Comparison of ENCODE assay signal across 21 cellular contexts in genomic region chr3:194555175-194556062, GRCh38.
DNase-seq lines count a peak whose midpoint lies in the region; ATAC-seq and TF ChIP-seq lines count a peak whose summit lies in the region.
"Had no signal": no experiment of that assay in that cellular context is flagged by ENCODE, and none has a peak within 500 bp of the region (broad histone marks: within the 10 kb centered on the region; RNA-seq: fewer than 3 reads in every experiment).

No MANE protein-coding gene starts in this region.

- H3K4me1 ChIP-seq in Loucy (ENCODE audit: insufficient read depth, low read length, poor library complexity, severe bottlenecking): no peaks in the 10 kb centered on the region
- H3K4me1 ChIP-seq in heart left ventricle: peaks cover 0 to 28% (median 12%) of the 10 kb centered on the region in 12 donors
- H3K4me1 ChIP-seq: lower lobe of right lung, prostate gland had no signal

- peak overlapping the region; percentile 55; the same call in 1 of the 2 replicates for H3K27ac ChIP-seq in RWPE1
- H3K27ac ChIP-seq in heart left ventricle: peak overlapping the region in 5 of 12 donors; percentile 23 to 82 (median 40)
- no peak overlapping the region for H3K27ac ChIP-seq in caudate nucleus (ENCODE audit: low read depth, low read length)
- H3K27ac ChIP-seq: lower lobe of right lung, prostate gland, upper lobe of left lung, WERI-Rb-1 had no signal

- WGBS in heart left ventricle, 4 donors: 72 to 88% (median 79%) methylated on average over 15 of the region's 15 CpGs

- H4K20me1 ChIP-seq in Loucy (ENCODE audit: insufficient read depth, low read length, poor library complexity, severe bottlenecking): no peaks in the 10 kb centered on the region

- H3K4me3 ChIP-seq in Loucy (ENCODE audit: low read length, poor library complexity, severe bottlenecking) (no peak overlapping the region), heart left ventricle (no peak overlapping the region)
- H3K4me3 ChIP-seq: prostate gland had no signal

- no peaks in the 10 kb centered on the region for H3K79me2 ChIP-seq in Loucy (ENCODE audit: insufficient read depth, low read length)

- peak overlapping the region; percentile 31; the same call in 1 of the 2 replicates for H2AFZ ChIP-seq in Loucy (ENCODE audit: low read length)

- no peaks in the 10 kb centered on the region for H3F3A ChIP-seq in Loucy (ENCODE audit: low read depth)

- TF ChIP-seq CTCF in Loucy (conservative IDR thresholded peaks at IDR 0.05; ENCODE audit: low read length) (no peak), RWPE1 (conservative IDR thresholded peaks at IDR 0.05; ENCODE audit: low read depth) (no peak), heart left ventricle (IDR thresholded peaks at IDR 0.05) (no peak), natural killer cell (IDR thresholded peaks at IDR 0.05) (no peak)

- H3K4me3 Mint-ChIP-seq in stimulated activated memory B cell treated with anti-CD40 and anti-IgM and Interleukin-4, amounts not matched to agents 10 μg/mL and 1 μg/mL and 100 μg/mL, for 72 hours: no peak overlapping the region
- H3K4me3 Mint-ChIP-seq in natural killer cell: no peak overlapping the region

- H3K9ac ChIP-seq in Loucy (ENCODE audit: low read depth, low read length, poor library complexity, severe bottlenecking): no peak overlapping the region

- no peak for TF ChIP-seq POLR2A in heart left ventricle (IDR thresholded peaks at IDR 0.05)

- no peaks in the 10 kb centered on the region for H3K27me3 ChIP-seq in Loucy (ENCODE audit: insufficient read depth, low read length, poor library complexity, severe bottlenecking)
- H3K27me3 ChIP-seq in heart left ventricle: no peaks in the 10 kb centered on the region
- H3K27me3 ChIP-seq: upper lobe of left lung had no signal

- no peaks in the 10 kb centered on the region for H3K9me2 ChIP-seq in Loucy (replicated peaks; ENCODE audit: low read depth, low read length)

- H3K27ac Mint-ChIP-seq in stimulated activated memory B cell treated with anti-CD40 and anti-IgM and Interleukin-4, amounts not matched to agents 10 μg/mL and 1 μg/mL and 100 μg/mL, for 72 hours: peak overlapping the region; percentile 7
- H3K27ac Mint-ChIP-seq in natural killer cell: no peak overlapping the region

- CTCF ChIA-PET in RWPE1 (lab: Yijun Ruan, JAX): interaction anchor here (0.6 kb wide), 1 partner anchor 16 kb away, joined by 3 read pairs; no protein-coding TSS in a partner anchor
- CTCF ChIA-PET in HEK293T (lab: Yijun Ruan, JAX): no interaction called here

- H3K9me3 Mint-ChIP-seq in stimulated activated memory B cell treated with anti-CD40 and anti-IgM and Interleukin-4, amounts not matched to agents 10 μg/mL and 1 μg/mL and 100 μg/mL, for 72 hours: no peaks in the 10 kb centered on the region
- H3K9me3 Mint-ChIP-seq in natural killer cell: no peaks in the 10 kb centered on the region
- H3K9me3 Mint-ChIP-seq: activated CD4-positive, alpha-beta memory T cell treated with anti-CD3 and anti-CD28 coated beads for 36 hours; stimulated activated effector memory CD8-positive, alpha-beta T cell treated with anti-CD3 and anti-CD28 coated beads, Interleukin-12 subunit alpha, Interleukin-12 subunit beta, amount 100 ng/mL, for 72 hours had no signal

- POLR2A ChIA-PET in RWPE1 (lab: Yijun Ruan, JAX; ENCODE audit: low non-redundant PET): no interaction called here
- POLR2A ChIA-PET in HEK293T (lab: Yijun Ruan, JAX): no interaction called here

- no peaks in the 10 kb centered on the region for H3K36me3 ChIP-seq in Loucy (ENCODE audit: insufficient read depth, low read length)
- H3K36me3 ChIP-seq in heart left ventricle: no peaks in the 10 kb centered on the region
- H3K36me3 ChIP-seq: lower lobe of right lung, prostate gland, upper lobe of left lung, WERI-Rb-1 had no signal

- no peaks in the 10 kb centered on the region for H3K27me3 Mint-ChIP-seq in stimulated activated memory B cell treated with anti-CD40 and anti-IgM and Interleukin-4, amounts not matched to agents 10 μg/mL and 1 μg/mL and 100 μg/mL, for 72 hours
- H3K27me3 Mint-ChIP-seq in natural killer cell (ENCODE audit: low read depth in 2 of 2): no peaks in the 10 kb centered on the region
- H3K27me3 Mint-ChIP-seq: activated CD4-positive, alpha-beta memory T cell treated with anti-CD3 and anti-CD28 coated beads for 36 hours had no signal

- no peak overlapping the region for H3K4me2 ChIP-seq in Loucy (ENCODE audit: low read depth, low read length, poor library complexity, severe bottlenecking)

- H3K36me3 Mint-ChIP-seq in stimulated activated memory B cell treated with anti-CD40 and anti-IgM and Interleukin-4, amounts not matched to agents 10 μg/mL and 1 μg/mL and 100 μg/mL, for 72 hours: no peaks in the 10 kb centered on the region
- H3K36me3 Mint-ChIP-seq in natural killer cell: no peaks in the 10 kb centered on the region
- H3K36me3 Mint-ChIP-seq: activated CD4-positive, alpha-beta memory T cell treated with anti-CD3 and anti-CD28 coated beads for 36 hours; stimulated activated effector memory CD8-positive, alpha-beta T cell treated with anti-CD3 and anti-CD28 coated beads, Interleukin-12 subunit alpha, Interleukin-12 subunit beta, amount 100 ng/mL, for 72 hours had no signal

- DNase-seq in RWPE1 (ENCODE audit: low spot score): no peak
- no peak for DNase-seq in heart left ventricle
- DNase-seq in caudate nucleus (lab: John Stamatoyannopoulos, UW): no peak
- no peak for DNase-seq in HEK293T (ENCODE audit: extremely low spot score)
- DNase-seq in natural killer cell: no peak
- DNase-seq: activated naive CD4-positive, alpha-beta T cell treated with anti-CD3 and anti-CD28 coated beads, Interleukin-2, amount 50 U/mL, for 16 hours; activated T-cell treated with anti-CD3 and anti-CD28 coated beads, Interleukin-2, amount 50 U/mL, for 1 hour; C1 segment of cervical spinal cord; DMS53; HCEC 1CT; lower lobe of right lung; NCI-H2029; stimulated activated CD4-positive, alpha-beta T cell treated with anti-CD3 and anti-CD28 coated beads, Interleukin-12 subunit alpha, Interleukin-12 subunit beta, amount 100 ng/mL, for 4 hours; upper lobe of left lung; WERI-Rb-1 had no signal

- intact Hi-C loops in heart left ventricle (cut with DNase I): no loop called here
- intact Hi-C loops in natural killer cell (cut with micrococcal nuclease): no loop called here

- H3K9me3 ChIP-seq in Loucy (ENCODE audit: insufficient read depth, low read depth, low read length): no peaks in the 10 kb centered on the region
- no peaks in the 10 kb centered on the region for H3K9me3 ChIP-seq in heart left ventricle
- H3K9me3 ChIP-seq: lower lobe of right lung, prostate gland, upper lobe of left lung had no signal

- H3K4me1 Mint-ChIP-seq in stimulated activated memory B cell treated with anti-CD40 and anti-IgM and Interleukin-4, amounts not matched to agents 10 μg/mL and 1 μg/mL and 100 μg/mL, for 72 hours: peaks cover 10% of the 10 kb centered on the region
- peaks cover 5 to 7% of the 10 kb centered on the region in 2 donors for H3K4me1 Mint-ChIP-seq in natural killer cell

- ATAC-seq in heart left ventricle (peak in 3 of 4 donors; percentile 7 to 51 (median 35)), HG03196 (IDR thresholded peaks at IDR 0.05; ENCODE audit: unreplicated experiment) (no peak), natural killer cell (no peak)
- no peak for ATAC-seq in stimulated activated memory B cell treated with anti-CD40 and anti-IgM and Interleukin-4, amounts not matched to agents 10 μg/mL and 1 μg/mL and 100 μg/mL, for 72 hours

TF ChIP-seq in HEK293T, 16 proteins besides CTCF, POLR2A, EP300 and RAD21:
- TF ChIP-seq CTBP1 (IDR thresholded peaks at IDR 0.05; ENCODE audit: borderline replicate concordance) (no peak), FOXK2 (IDR thresholded peaks at IDR 0.05) (no peak), ELF4 (IDR thresholded peaks at IDR 0.05) (no peak), HDGF (IDR thresholded peaks at IDR 0.05; ENCODE audit: borderline replicate concordance) (no peak), BHLHE40 (IDR thresholded peaks at IDR 0.05; ENCODE audit: borderline replicate concordance) (no peak), SUZ12 (IDR thresholded peaks at IDR 0.05) (no peak), ZNF384 (IDR thresholded peaks at IDR 0.05) (no peak), FOXA1 (IDR thresholded peaks at IDR 0.05) (no peak), LEF1 (IDR thresholded peaks at IDR 0.05; ENCODE audit: borderline replicate concordance) (no peak), FOXM1 (IDR thresholded peaks at IDR 0.05; ENCODE audit: borderline replicate concordance) (no peak), ARNT (IDR thresholded peaks at IDR 0.05) (no peak)

Comparison
In these comparisons a context has a peak if more than half of its experiments do, and no peak if none do; other contexts are left out.
1. ATAC-seq: peak in heart left ventricle (3 of 4); none in stimulated activated memory B cell treated with anti-CD40 and anti-IgM and Interleukin-4, amounts not matched to agents 10 μg/mL and 1 μg/mL and 100 μg/mL, for 72 hours (single experiment), HG03196 (single experiment) and natural killer cell (0 of 3).